28 cellular contexts compared by ENCODE assay signal in genomic region chr11:23013509-23013908, GRCh38.
"Had no signal": no experiment of that assay in that cellular context is flagged by ENCODE, and none has a peak within 500 bp of the region (broad histone marks: within the 10 kb centered on the region; RNA-seq: fewer than 3 reads in every experiment).

No MANE protein-coding gene starts in this region.

- H3K9me3 ChIP-seq: left lung, lower lobe of right lung, neutrophil, right atrium auricular region, right lobe of liver, stomach, testis, thyroid gland, transverse colon, upper lobe of left lung, vagina had no signal

- H3K4me1 ChIP-seq: left lung, lower lobe of right lung, neural progenitor cell, parathyroid adenoma, right atrium auricular region, testis, thyroid gland, transverse colon, upper lobe of left lung, vagina had no signal

- H3K4me3 ChIP-seq: left lung, lower lobe of right lung, neural progenitor cell, right atrium auricular region, right lobe of liver, smooth muscle cell, stomach, testis, thyroid gland, transverse colon, upper lobe of left lung, vagina had no signal

- ATAC-seq: left colon; left lung; lower lobe of right lung; natural killer cell; right lobe of liver; stimulated activated naive B cell treated with anti-CD40 and anti-IgM and Interleukin-4, amounts not matched to agents 10 μg/mL and 1 μg/mL and 100 μg/mL, for 72 hours; stimulated activated naive CD8-positive, alpha-beta T cell treated with anti-CD3 and anti-CD28 coated beads, Interleukin-15, Interleukin-2, amounts not matched to agents 100 U/mL and 50 U/mL, for 24 hours had no signal

- H3K27me3 ChIP-seq: left lung, neural progenitor cell, neutrophil, right atrium auricular region, right lobe of liver, stomach, testis, thyroid gland, transverse colon, upper lobe of left lung, vagina had no signal

- H3K36me3 ChIP-seq: left lung, lower lobe of right lung, neural progenitor cell, neutrophil, right atrium auricular region, right lobe of liver, stomach, thyroid gland, transverse colon, upper lobe of left lung, vagina had no signal

- H3K27ac ChIP-seq: left lung, lower lobe of right lung, neural progenitor cell, neutrophil, parathyroid adenoma, right atrium auricular region, right lobe of liver, stomach, testis, thyroid gland, transverse colon, upper lobe of left lung, vagina had no signal

- DNase-seq: hypothalamus; immature natural killer cell; kidney; left colon; left lung; lower lobe of right lung; mammary epithelial cell; mesenchymal stem cell; natural killer cell; nephron progenitor cell; occipital lobe; right lobe of liver; stimulated activated CD4-positive, alpha-beta T cell treated with anti-CD3 and anti-CD28 coated beads, Interleukin-1b, Interleukin-23, amount 100 ng/mL, for 48 hours; stimulated activated CD4-positive, alpha-beta T cell treated with anti-CD3 and anti-CD28 coated beads, Interleukin-2, amount 100 ng/mL, for 48 hours; stimulated activated CD4-positive, alpha-beta T cell treated with anti-CD3 and anti-CD28 coated beads, Interleukin-4, amount 100 ng/mL, for 4 hours; stimulated activated naive B cell treated with anti-CD40 and anti-IgM and Interleukin-4, amounts not matched to agents 10 μg/mL and 1 μg/mL and 100 μg/mL, for 72 hours; stimulated activated naive CD8-positive, alpha-beta T cell treated with anti-CD3 and anti-CD28 coated beads, Interleukin-15, Interleukin-2, amounts not matched to agents 100 U/mL and 50 U/mL, for 24 hours; stomach; testis; thyroid gland; transverse colon; upper lobe of left lung had no signal
